28 cellular contexts compared by ENCODE assay signal in the genomic region with DNA sequence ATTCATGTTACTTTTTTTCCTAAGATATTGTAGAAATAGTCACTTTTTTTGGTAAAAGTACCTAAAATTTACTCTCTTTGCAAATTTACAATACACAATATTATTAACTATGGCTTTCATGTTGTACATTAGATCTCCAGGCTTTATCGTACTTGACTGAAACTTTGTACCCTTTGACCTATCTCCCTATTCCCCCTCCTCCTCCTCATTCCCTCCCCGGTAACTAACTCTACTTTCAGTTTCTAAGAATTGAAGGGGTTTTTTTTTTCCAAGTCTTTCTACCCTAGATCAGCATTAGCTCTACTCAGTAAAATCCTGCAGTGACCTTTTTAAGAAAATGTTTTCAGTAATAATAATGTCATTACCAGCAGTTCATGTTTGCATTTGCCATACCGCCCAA.
"Had no signal": no experiment of that assay in that cellular context is flagged by ENCODE, and none has a peak within 500 bp of the region (broad histone marks: within the 10 kb centered on the region; RNA-seq: fewer than 3 reads in every experiment).

No MANE protein-coding gene starts in this region.

- DNase-seq: activated CD4-positive, alpha-beta T cell treated with anti-CD3 and anti-CD28 coated beads for 36 hours; activated CD4-positive, alpha-beta T cell treated with anti-CD3 and anti-CD28 coated beads, Interleukin-2, amount 50 U/mL, for 4 hours; activated CD4-positive, CD25-positive, alpha-beta regulatory T cell; activated CD8-positive, alpha-beta memory T cell treated with anti-CD3 and anti-CD28 coated beads, Interleukin-2, amount 50 U/mL, for 48 hours; activated naive CD4-positive, alpha-beta T cell treated with anti-CD3 and anti-CD28 coated beads, Interleukin-2, amount 10 ng/mL, durations not matched to agents 7 days and 5 days; activated T-cell treated with anti-CD3 and anti-CD28 coated beads, Interleukin-2, amount 50 U/mL, for 4 hours; anterior cingulate cortex; dorsolateral prefrontal cortex; effector memory CD4-positive, alpha-beta T cell; erythroblast; gastrocnemius medialis; glutamatergic neuron; left ventricle myocardium inferior; mucosa of descending colon; SK-N-SH; stimulated activated CD4-positive, alpha-beta T cell treated with anti-CD3 and anti-CD28 coated beads, Interleukin-1b, Interleukin-23, amount 100 ng/mL, for 48 hours; stimulated activated CD4-positive, alpha-beta T cell treated with anti-CD3 and anti-CD28 coated beads, Interleukin-4, amount 100 ng/mL, for 4 hours; stimulated activated CD8-positive, alpha-beta memory T cell treated with anti-CD3 and anti-CD28 coated beads, Interleukin-4, amount 100 ng/mL, for 48 hours; stimulated activated naive CD8-positive, alpha-beta T cell treated with anti-CD3 and anti-CD28 coated beads, Interleukin-15, amount 100 ng/mL, for 72 hours; SW 1271; tibial artery; upper lobe of right lung had no signal

- H3K27ac ChIP-seq: coronary artery, gastrocnemius medialis, left ventricle myocardium inferior, skin epidermis, suprapubic skin, tibial artery, upper lobe of right lung had no signal

- H3K4me3 ChIP-seq: coronary artery, dorsolateral prefrontal cortex, gastrocnemius medialis, left ventricle myocardium inferior, mucosa of descending colon, skin epidermis, suprapubic skin, tibial artery, upper lobe of right lung had no signal

- H3K27me3 ChIP-seq: dorsolateral prefrontal cortex, gastrocnemius medialis, suprapubic skin, tibial artery, upper lobe of right lung had no signal

- H3K27me3 Mint-ChIP-seq: activated CD4-positive, alpha-beta T cell treated with anti-CD3 and anti-CD28 coated beads for 36 hours; activated naive CD4-positive, alpha-beta T cell treated with anti-CD3 and anti-CD28 coated beads, Interleukin-2, amount 10 ng/mL, durations not matched to agents 7 days and 5 days; natural killer cell treated with Interleukin-12 subunit alpha and Interleukin-12 subunit beta and Interleukin-15 and Interleukin-18, amount 100 ng/mL, for 72 hours; stimulated activated memory B cell treated with anti-CD40 and anti-IgM and Interleukin-4, amounts not matched to agents 10 μg/mL and 1 μg/mL and 100 μg/mL, for 72 hours; stimulated activated naive CD8-positive, alpha-beta T cell treated with anti-CD3 and anti-CD28 coated beads, Interleukin-15, amount 100 ng/mL, for 72 hours had no signal

- H3K4me1 ChIP-seq: gastrocnemius medialis, left ventricle myocardium inferior, suprapubic skin, tibial artery, upper lobe of right lung had no signal

- H3K4me1 Mint-ChIP-seq: stimulated activated memory B cell treated with anti-CD40 and anti-IgM and Interleukin-4, amounts not matched to agents 10 μg/mL and 1 μg/mL and 100 μg/mL, for 72 hours had no signal

- ATAC-seq: activated CD4-positive, alpha-beta T cell treated with anti-CD3 and anti-CD28 coated beads for 36 hours; activated T-cell treated with anti-CD3 and anti-CD28 coated beads, Interleukin-2, amount 50 U/mL, for 4 hours; gastrocnemius medialis; mucosa of descending colon; natural killer cell treated with Interleukin-12 subunit alpha and Interleukin-12 subunit beta and Interleukin-15 and Interleukin-18, amount 100 ng/mL, for 72 hours; sciatic nerve; stimulated activated memory B cell treated with anti-CD40 and anti-IgM and Interleukin-4, amounts not matched to agents 10 μg/mL and 1 μg/mL and 100 μg/mL, for 72 hours; stimulated activated naive CD8-positive, alpha-beta T cell treated with anti-CD3 and anti-CD28 coated beads, Interleukin-15, amount 100 ng/mL, for 72 hours; upper lobe of right lung had no signal

- H3K9me3 ChIP-seq: gastrocnemius medialis, left ventricle myocardium inferior, mucosa of descending colon, SK-N-SH, suprapubic skin, tibial artery, upper lobe of right lung had no signal

- H3K4me3 Mint-ChIP-seq: activated CD4-positive, alpha-beta T cell treated with anti-CD3 and anti-CD28 coated beads for 36 hours; activated naive CD4-positive, alpha-beta T cell treated with anti-CD3 and anti-CD28 coated beads, Interleukin-2, amount 10 ng/mL, durations not matched to agents 7 days and 5 days; activated T-cell treated with anti-CD3 and anti-CD28 coated beads, Interleukin-2, amount 50 U/mL, for 4 hours; natural killer cell treated with Interleukin-12 subunit alpha and Interleukin-12 subunit beta and Interleukin-15 and Interleukin-18, amount 100 ng/mL, for 72 hours; stimulated activated memory B cell treated with anti-CD40 and anti-IgM and Interleukin-4, amounts not matched to agents 10 μg/mL and 1 μg/mL and 100 μg/mL, for 72 hours; stimulated activated naive CD8-positive, alpha-beta T cell treated with anti-CD3 and anti-CD28 coated beads, Interleukin-15, amount 100 ng/mL, for 72 hours had no signal

- H3K9ac ChIP-seq: SK-N-SH had no signal

- H3K4me2 ChIP-seq: SK-N-SH had no signal

- H3K9me3 Mint-ChIP-seq: activated naive CD4-positive, alpha-beta T cell treated with anti-CD3 and anti-CD28 coated beads, Interleukin-2, amount 10 ng/mL, durations not matched to agents 7 days and 5 days; activated T-cell treated with anti-CD3 and anti-CD28 coated beads, Interleukin-2, amount 50 U/mL, for 4 hours; natural killer cell treated with Interleukin-12 subunit alpha and Interleukin-12 subunit beta and Interleukin-15 and Interleukin-18, amount 100 ng/mL, for 72 hours; stimulated activated memory B cell treated with anti-CD40 and anti-IgM and Interleukin-4, amounts not matched to agents 10 μg/mL and 1 μg/mL and 100 μg/mL, for 72 hours; stimulated activated naive CD8-positive, alpha-beta T cell treated with anti-CD3 and anti-CD28 coated beads, Interleukin-15, amount 100 ng/mL, for 72 hours had no signal

- H3K27ac Mint-ChIP-seq: activated CD4-positive, alpha-beta T cell treated with anti-CD3 and anti-CD28 coated beads for 36 hours; activated naive CD4-positive, alpha-beta T cell treated with anti-CD3 and anti-CD28 coated beads, Interleukin-2, amount 10 ng/mL, durations not matched to agents 7 days and 5 days; natural killer cell treated with Interleukin-12 subunit alpha and Interleukin-12 subunit beta and Interleukin-15 and Interleukin-18, amount 100 ng/mL, for 72 hours; stimulated activated memory B cell treated with anti-CD40 and anti-IgM and Interleukin-4, amounts not matched to agents 10 μg/mL and 1 μg/mL and 100 μg/mL, for 72 hours had no signal
